In genomic region chr11:27795955-27796861, GRCh38 we compare ENCODE assay signal across 11 cellular contexts.
DNase-seq lines count a peak whose midpoint lies in the region; ATAC-seq and TF ChIP-seq lines count a peak whose summit lies in the region.
"Had no signal": no experiment of that assay in that cellular context is flagged by ENCODE, and none has a peak within 500 bp of the region (broad histone marks: within the 10 kb centered on the region; RNA-seq: fewer than 3 reads in every experiment).

No MANE protein-coding gene starts in this region.

- H3K4me3 ChIP-seq in Panc1 (ENCODE audit: low read depth in 2 of 2, low read length in 2 of 2) (no peak overlapping the region), lung (no peak overlapping the region), coronary artery (no peak overlapping the region)

- DNase-seq in Calu3 (peak; percentile 6), NCI-H1092 (lab: John Stamatoyannopoulos, UW) (peak; percentile 66), Panc1 (ENCODE audit: low read depth, low spot score) (no peak), lung (ENCODE audit: low spot score) (no peak), coronary artery (ENCODE audit: low spot score) (no peak)
- DNase-seq: activated T-cell treated with anti-CD3 and anti-CD28 coated beads, Interleukin-2, amount 50 U/mL, for 24 hours; cerebellar nuclear complex; NCI-H510A had no signal

- in situ Hi-C loops in Panc1 (cut with HindIII; ENCODE audit: low pct_unique_long_range_greater_than_20kb, low sequenced_read_pairs) = no loop called here

- H3K36me3 Mint-ChIP-seq in Calu3 (ENCODE audit: insufficient read depth, unreplicated experiment) = no peaks in the 10 kb centered on the region

- POLR2A ChIA-PET in Panc1 (lab: Charles Lee) = interaction anchor here (0.6 kb wide), 1 partner anchor 568 kb away, joined by 3 read pairs; no protein-coding TSS in a partner anchor

- 22 to 24% methylated on average over 9 of the region's 9 CpGs for WGBS in lung, 2 donors

- H3K4me1 ChIP-seq in Panc1 (ENCODE audit: control insufficient read depth, insufficient read depth, low read length) (0 out of 2 replicates have a peak, but pooled peaks cover 3% of the 10 kb centered on the region), lung (ENCODE audit: control insufficient read depth in 2 of 2, insufficient read depth in 2 of 2, low read length in 2 of 2) (no peaks in the 10 kb centered on the region)

- no peaks in the 10 kb centered on the region for H3K9me3 ChIP-seq in Panc1 (ENCODE audit: control insufficient read depth, insufficient read depth, low read depth, low read length)
- peaks cover 2 to 4% of the 10 kb centered on the region in 2 donors for H3K9me3 ChIP-seq in lung (ENCODE audit: control insufficient read depth in 2 of 2, insufficient read depth in 1 of 2, low read length in 1 of 2)

- BruUV-seq in Calu3 (replicated peaks; lab: Mats Ljungman, UMichigan) (no TSS peak), Panc1 (replicated peaks; lab: Mats Ljungman, UMichigan) (no TSS peak)

- H3K9me3 Mint-ChIP-seq in Calu3 (ENCODE audit: low read depth, unreplicated experiment) = peaks cover 10% of the 10 kb centered on the region

- CTCF ChIA-PET in Calu3 (lab: Charles Lee) (no interaction called here), Panc1 (lab: Charles Lee) (no interaction called here)

- H3K4me3 Mint-ChIP-seq in Calu3 (ENCODE audit: low read depth, unreplicated experiment) = peak overlapping the region; percentile 12
- H3K4me3 Mint-ChIP-seq: activated T-cell treated with anti-CD3 and anti-CD28 coated beads, Interleukin-2, amount 50 U/mL, for 24 hours had no signal

- ATAC-seq in Panc1 = peak; percentile 65; the same call in 1 of the 2 replicates
- ATAC-seq in lung (ENCODE audit: insufficient read depth, low FRiP score) = peak; percentile 71
- ATAC-seq in HG02623 (IDR thresholded peaks at IDR 0.05; ENCODE audit: unreplicated experiment) = no peak
- no peak for ATAC-seq in GM18498 (IDR thresholded peaks at IDR 0.05; ENCODE audit: unreplicated experiment)
- ATAC-seq in GM18519 (IDR thresholded peaks at IDR 0.05; ENCODE audit: low FRiP score, unreplicated experiment) = no peak

- no peaks in the 10 kb centered on the region for H3K27me3 Mint-ChIP-seq in Calu3 (ENCODE audit: unreplicated experiment)
- H3K27me3 Mint-ChIP-seq: activated T-cell treated with anti-CD3 and anti-CD28 coated beads, Interleukin-2, amount 50 U/mL, for 24 hours had no signal

- no peak overlapping the region for H3K27ac Mint-ChIP-seq in Calu3 (ENCODE audit: unreplicated experiment)
- H3K27ac Mint-ChIP-seq: activated T-cell treated with anti-CD3 and anti-CD28 coated beads, Interleukin-2, amount 50 U/mL, for 24 hours had no signal

- TF ChIP-seq CTCF in Calu3 (IDR thresholded peaks at IDR 0.05; ENCODE audit: unreplicated experiment) (no peak), Panc1 (IDR thresholded peaks at IDR 0.05) (no peak), lung (IDR thresholded peaks at IDR 0.05; ENCODE audit: control extremely low read depth, extremely low read depth) (no peak), coronary artery (IDR thresholded peaks at IDR 0.05) (no peak)

- no peaks in the 10 kb centered on the region for H3K36me3 ChIP-seq in Panc1 (ENCODE audit: control insufficient read depth, insufficient read depth, low read length)
- no peaks in the 10 kb centered on the region for H3K36me3 ChIP-seq in lung (ENCODE audit: control insufficient read depth in 2 of 2, insufficient read depth in 2 of 2, low read length in 2 of 2)

- H3K4me1 Mint-ChIP-seq in Calu3 (ENCODE audit: low read depth, unreplicated experiment) = peaks cover 21% of the 10 kb centered on the region

- intact Hi-C loops in Calu3 (cut with micrococcal nuclease; ENCODE audit: unreplicated experiment) (no loop called here), Panc1 (cut with micrococcal nuclease; ENCODE audit: unreplicated experiment) (no loop called here)

- no peaks in the 10 kb centered on the region for H3K27me3 ChIP-seq in Panc1 (ENCODE audit: control insufficient read depth, insufficient read depth, low read length)
- H3K27me3 ChIP-seq in lung (ENCODE audit: control insufficient read depth, insufficient read depth) = no peaks in the 10 kb centered on the region

- no peak overlapping the region for H3K27ac ChIP-seq in Panc1 (ENCODE audit: low read length)
- H3K27ac ChIP-seq in lung (ENCODE audit: low read depth in 1 of 2, low read length in 1 of 2) = no peak overlapping the region
- no peak overlapping the region for H3K27ac ChIP-seq in coronary artery

Comparison
In these comparisons a context has a peak if more than half of its experiments do, and no peak if none do; other contexts are left out.
1. DNase-seq: peak in Calu3 (single experiment) and NCI-H1092 (single experiment); none in Panc1 (single experiment), lung (single experiment) and coronary artery (single experiment).
2. ATAC-seq: peak in Panc1 (single experiment) and lung (single experiment); none in HG02623 (single experiment), GM18498 (single experiment) and GM18519 (single experiment).